In the genomic region with DNA sequence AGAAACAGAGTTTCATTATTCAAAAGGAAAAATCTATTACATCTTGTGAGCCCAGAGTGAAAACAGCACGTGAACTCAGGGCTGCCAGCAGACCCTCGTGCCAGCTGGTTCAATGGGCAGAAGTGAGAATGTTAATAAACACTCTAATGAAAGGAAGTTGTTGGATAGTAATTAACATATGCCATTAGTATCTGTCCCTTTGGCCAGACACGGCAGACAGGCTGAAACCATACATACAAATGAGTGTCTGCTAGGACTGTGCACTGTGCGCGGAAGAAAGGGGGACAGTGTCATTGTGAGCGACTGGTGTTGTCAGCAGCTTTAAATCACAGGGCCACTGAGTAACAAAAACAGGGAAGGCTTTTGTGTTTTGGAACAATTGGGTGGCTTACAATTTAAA, we compare ENCODE assay signal across 27 cellular contexts.
A peak's percentile ranks its signal among the peaks of the same experiment; 100 is the strongest.
DNase-seq lines count a peak whose midpoint lies in the region; ATAC-seq and TF ChIP-seq lines count a peak whose summit lies in the region.
"Had no signal": no experiment of that assay in that cellular context is flagged by ENCODE, and none has a peak within 500 bp of the region (broad histone marks: within the 10 kb centered on the region; RNA-seq: fewer than 3 reads in every experiment).

No MANE protein-coding gene starts in this region.

- H3K9me3 Mint-ChIP-seq in brain (peaks cover 0 to 5% (median 0%) of the 10 kb centered on the region in 5 experiments), mesothelial cell of epicardium (no peaks in the 10 kb centered on the region)
- H3K9me3 Mint-ChIP-seq: activated CD4-positive, alpha-beta T cell treated with anti-CD3 and anti-CD28 coated beads, Interleukin-2, amount 10 ng/mL, durations not matched to agents 24 days and 14 days; activated naive CD4-positive, alpha-beta T cell treated with anti-CD3 and anti-CD28 coated beads for 36 hours; immature natural killer cell; naive thymus-derived CD8-positive, alpha-beta T cell; stimulated activated naive CD8-positive, alpha-beta T cell treated with anti-CD3 and anti-CD28 coated beads, Interleukin-15, amount 100 ng/mL, for 72 hours; T-helper 2 cell treated with Interferon-gamma antibody and Interleukin-4, amounts not matched to agents 5 μg/mL and 100 μg/mL, for 36 hours had no signal

- no peaks in the 10 kb centered on the region for H3K9me3 ChIP-seq in WERI-Rb-1 (ENCODE audit: severe bottlenecking)
- H3K9me3 ChIP-seq: left lung had no signal

- H3K4me3 Mint-ChIP-seq in brain (peak overlapping the region in 4 of 5 experiments; percentile 49 to 77 (median 71)), mesothelial cell of epicardium (no peak overlapping the region)
- H3K4me3 Mint-ChIP-seq: activated CD4-positive, alpha-beta T cell treated with anti-CD3 and anti-CD28 coated beads, Interleukin-2, amount 10 ng/mL, durations not matched to agents 24 days and 14 days; activated CD8-positive, alpha-beta memory T cell treated with anti-CD3 and anti-CD28 coated beads, Interleukin-2, amount 10 ng/mL, durations not matched to agents 7 days and 5 days; activated naive CD4-positive, alpha-beta T cell treated with anti-CD3 and anti-CD28 coated beads for 36 hours; immature natural killer cell; naive thymus-derived CD8-positive, alpha-beta T cell; stimulated activated naive CD8-positive, alpha-beta T cell treated with anti-CD3 and anti-CD28 coated beads, Interleukin-15, amount 100 ng/mL, for 72 hours; T-helper 2 cell treated with Interferon-gamma antibody and Interleukin-4, amounts not matched to agents 5 μg/mL and 100 μg/mL, for 36 hours had no signal

- H3K27me3 Mint-ChIP-seq in brain, result peaks cover 16% of the 10 kb centered on the region
- H3K27me3 Mint-ChIP-seq in mesothelial cell of epicardium (ENCODE audit: low read depth), result no peaks in the 10 kb centered on the region
- H3K27me3 Mint-ChIP-seq: stimulated activated naive CD8-positive, alpha-beta T cell treated with anti-CD3 and anti-CD28 coated beads, Interleukin-15, amount 100 ng/mL, for 72 hours had no signal

- H3K36me3 Mint-ChIP-seq in brain (no peaks in the 10 kb centered on the region), mesothelial cell of epicardium (no peaks in the 10 kb centered on the region)
- H3K36me3 Mint-ChIP-seq: activated CD8-positive, alpha-beta memory T cell treated with anti-CD3 and anti-CD28 coated beads, Interleukin-2, amount 10 ng/mL, durations not matched to agents 7 days and 5 days; immature natural killer cell; naive thymus-derived CD8-positive, alpha-beta T cell had no signal

- intact Hi-C loops in posterior cingulate gyrus (cut with DNase I), result no loop called here

- no peak overlapping the region for H3K27ac ChIP-seq in WERI-Rb-1
- H3K27ac ChIP-seq: cardiac muscle cell, left lung had no signal

- TF ChIP-seq CTCF in AG10803 (conservative IDR thresholded peaks at IDR 0.05; ENCODE audit: low read length) (no peak), brain (conservative IDR thresholded peaks at IDR 0.05) (no peak), mesothelial cell of epicardium (IDR thresholded peaks at IDR 0.05; ENCODE audit: unreplicated experiment) (no peak), WERI-Rb-1 (IDR thresholded peaks at IDR 0.05; ENCODE audit: low read depth, low read length) (no peak)

- H3K4me3 ChIP-seq in AG10803 (ENCODE audit: low read length) (peak overlapping the region; percentile 7; the same call in 1 of the 2 replicates), WERI-Rb-1 (ENCODE audit: low read depth, low read length) (no peak overlapping the region)
- H3K4me3 ChIP-seq: cardiac muscle cell, left lung had no signal

- H3K36me3 ChIP-seq in WERI-Rb-1, result no peaks in the 10 kb centered on the region
- H3K36me3 ChIP-seq: cardiac muscle cell, left lung had no signal

- H3K27me3 ChIP-seq in WERI-Rb-1 (ENCODE audit: insufficient read depth, low read depth, severe bottlenecking), result no peaks in the 10 kb centered on the region
- H3K27me3 ChIP-seq: cardiac muscle cell, left lung had no signal

- ATAC-seq in HG03460 (IDR thresholded peaks at IDR 0.05; ENCODE audit: unreplicated experiment), result no peak
- ATAC-seq: activated CD8-positive, alpha-beta memory T cell treated with anti-CD3 and anti-CD28 coated beads, Interleukin-2, amount 10 ng/mL, durations not matched to agents 7 days and 5 days; left lung; naive thymus-derived CD8-positive, alpha-beta T cell; Right ventricle myocardium inferior; stimulated activated naive CD8-positive, alpha-beta T cell treated with anti-CD3 and anti-CD28 coated beads, Interleukin-15, amount 100 ng/mL, for 72 hours had no signal

- DNase-seq in AG10803 (ENCODE audit: low read depth) (no peak), inferior parietal cortex (ENCODE audit: extremely low spot score) (peak; percentile 49), posterior cingulate gyrus (peak in 9 of 10 donors; percentile 17 to 86 (median 47)), mesothelial cell of epicardium (ENCODE audit: low spot score in 2 of 2, unreplicated experiment in 2 of 2) (no peak), NCI-H1694 treated with DMSO at 0.1 percent for 48 hours (lab: John Stamatoyannopoulos, UW) (no peak), WERI-Rb-1 (no peak)
- DNase-seq: activated CD4-positive, alpha-beta T cell treated with anti-CD3 and anti-CD28 coated beads, Interleukin-2, amount 10 ng/mL, durations not matched to agents 24 days and 14 days; activated CD8-positive, alpha-beta memory T cell treated with anti-CD3 and anti-CD28 coated beads, Interleukin-2, amount 10 ng/mL, durations not matched to agents 7 days and 5 days; activated naive CD4-positive, alpha-beta T cell treated with anti-CD3 and anti-CD28 coated beads for 36 hours; AML-193; amniotic stem cell; dermis blood vessel endothelial cell; DMS53; GF-D8; H7; immature natural killer cell; left lung; naive thymus-derived CD8-positive, alpha-beta T cell; NCI-H146; OCI-M1; stimulated activated naive CD8-positive, alpha-beta T cell treated with anti-CD3 and anti-CD28 coated beads, Interleukin-15, amount 100 ng/mL, for 72 hours; trophoblast cell had no signal

- H3K27ac Mint-ChIP-seq in brain (peak overlapping the region; percentile 73 to 90 (median 89)), mesothelial cell of epicardium (no peak overlapping the region)
- H3K27ac Mint-ChIP-seq: activated CD4-positive, alpha-beta T cell treated with anti-CD3 and anti-CD28 coated beads, Interleukin-2, amount 10 ng/mL, durations not matched to agents 24 days and 14 days; activated CD8-positive, alpha-beta memory T cell treated with anti-CD3 and anti-CD28 coated beads, Interleukin-2, amount 10 ng/mL, durations not matched to agents 7 days and 5 days; activated naive CD4-positive, alpha-beta T cell treated with anti-CD3 and anti-CD28 coated beads for 36 hours; immature natural killer cell; naive thymus-derived CD8-positive, alpha-beta T cell; stimulated activated naive CD8-positive, alpha-beta T cell treated with anti-CD3 and anti-CD28 coated beads, Interleukin-15, amount 100 ng/mL, for 72 hours; T-helper 2 cell treated with Interferon-gamma antibody and Interleukin-4, amounts not matched to agents 5 μg/mL and 100 μg/mL, for 36 hours had no signal

- H3K4me1 Mint-ChIP-seq in brain (peaks cover 30% of the 10 kb centered on the region), mesothelial cell of epicardium (no peaks in the 10 kb centered on the region)
- H3K4me1 Mint-ChIP-seq: activated CD4-positive, alpha-beta T cell treated with anti-CD3 and anti-CD28 coated beads, Interleukin-2, amount 10 ng/mL, durations not matched to agents 24 days and 14 days; activated CD8-positive, alpha-beta memory T cell treated with anti-CD3 and anti-CD28 coated beads, Interleukin-2, amount 10 ng/mL, durations not matched to agents 7 days and 5 days; immature natural killer cell; stimulated activated naive CD8-positive, alpha-beta T cell treated with anti-CD3 and anti-CD28 coated beads, Interleukin-15, amount 100 ng/mL, for 72 hours had no signal

Comparison
In these comparisons a context has a peak if more than half of its experiments do, and no peak if none do; other contexts are left out.
1. DNase-seq: peak in inferior parietal cortex (single experiment) and posterior cingulate gyrus (9 of 10); none in AG10803 (single experiment), mesothelial cell of epicardium (0 of 2), NCI-H1694 treated with DMSO at 0.1 percent for 48 hours (single experiment) and WERI-Rb-1 (single experiment).